In the genomic region with DNA sequence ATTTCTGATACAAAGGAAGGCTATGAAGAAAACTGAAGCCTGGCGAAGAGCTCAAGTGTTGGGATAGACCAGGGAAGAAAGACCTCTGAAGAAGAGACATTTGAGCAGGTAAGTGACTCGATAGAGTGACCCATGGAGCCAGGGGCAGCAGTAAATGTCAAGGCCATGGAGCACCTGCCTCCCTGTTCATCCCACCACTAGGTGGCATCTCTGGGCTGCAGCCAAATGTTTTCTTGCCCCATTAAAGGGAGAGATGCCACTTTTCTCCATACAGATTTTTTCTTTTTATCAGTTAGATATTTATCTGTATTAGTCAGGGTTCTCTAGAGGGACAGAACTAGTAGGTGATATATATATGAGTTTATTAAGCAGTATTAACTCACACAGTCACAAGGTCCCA, we compare ENCODE assay signal across 8 cellular contexts. TPM values are rescaled to one million over a fixed set of nuclear protein-coding genes. Genes with fewer than 3 reads are reported as not detected.
A peak's percentile ranks its signal among the peaks of the same experiment; 100 is the strongest.
DNase-seq lines count a peak whose midpoint lies in the region; ATAC-seq and TF ChIP-seq lines count a peak whose summit lies in the region.

No MANE protein-coding gene starts in this region.

- no peak for TF ChIP-seq POLR2A in gastrocnemius medialis (IDR thresholded peaks at IDR 0.05)

- no peaks in the 10 kb centered on the region for H3K36me3 ChIP-seq in NT2/D1 (ENCODE audit: insufficient read depth, insufficient read length, low read length)
- H3K36me3 ChIP-seq in gastrocnemius medialis, result no peaks in the 10 kb centered on the region

- no peaks in the 10 kb centered on the region for H3K9me3 ChIP-seq in NT2/D1 (ENCODE audit: insufficient read depth, low read length)
- H3K9me3 ChIP-seq in gastrocnemius medialis, result no peaks in the 10 kb centered on the region

- H3K27ac ChIP-seq in HL-60 (replicated peaks) (no peak overlapping the region), gastrocnemius medialis (no peak overlapping the region)

- ATAC-seq in gastrocnemius medialis, result no peak
- no peak for ATAC-seq in HG02981 (IDR thresholded peaks at IDR 0.05; ENCODE audit: unreplicated experiment)
- no peak for ATAC-seq in HG03520 (IDR thresholded peaks at IDR 0.05; ENCODE audit: unreplicated experiment)

- no peak overlapping the region for H3K4me3 ChIP-seq in HL-60 (replicated peaks; ENCODE audit: insufficient read depth, low read length)
- no peak overlapping the region for H3K4me3 ChIP-seq in NT2/D1 (ENCODE audit: insufficient read length, low read depth)
- H3K4me3 ChIP-seq in fibroblast of the aortic adventitia (ENCODE audit: low read depth, low read length), result no peak overlapping the region
- no peak overlapping the region for H3K4me3 ChIP-seq in gastrocnemius medialis

- H3K4me1 ChIP-seq in NT2/D1 (ENCODE audit: insufficient read depth, insufficient read length) (no peaks in the 10 kb centered on the region), gastrocnemius medialis (no peaks in the 10 kb centered on the region)

- peak; percentile 2 for DNase-seq in COR-L47 (lab: John Stamatoyannopoulos, UW)
- DNase-seq in HL-60 (ENCODE audit: low read depth in 1 of 2, low spot score in 1 of 2), result peak in 1 of 2 experiments; percentile 54
- DNase-seq in NT2/D1 (ENCODE audit: low read depth, low spot score), result peak; percentile 48
- DNase-seq in activated T-cell treated with anti-CD3 and anti-CD28 coated beads for 24 hours (ENCODE audit: low read depth), result peak; percentile 11
- DNase-seq in fibroblast of the aortic adventitia (ENCODE audit: low read depth), result peak; percentile 36
- DNase-seq in gastrocnemius medialis, result peak; percentile 2 to 28

- peak; percentile 40 for TF ChIP-seq CTCF in HL-60 (IDR thresholded peaks at IDR 0.05; ENCODE audit: insufficient read depth, low read length)
- peak; percentile 51 for TF ChIP-seq CTCF in fibroblast of the aortic adventitia (IDR thresholded peaks at IDR 0.05; ENCODE audit: insufficient read depth, low read length)
- peak in 4 of 5 experiments; percentile 10 to 55 (median 28) for TF ChIP-seq CTCF in gastrocnemius medialis (IDR thresholded peaks at IDR 0.05 in 4 of 5, conservative IDR thresholded peaks at IDR 0.05 in 1 of 5)

- no peak overlapping the region for H3K9ac ChIP-seq in NT2/D1 (ENCODE audit: insufficient read length, low read depth)

- intact Hi-C loops in gastrocnemius medialis (cut with DNase I; ENCODE audit: low total_unique reads), result loop anchor here (2.0 to 10.0 kb wide), 2 partner anchors 177 to 195 kb away; partner anchors contain the start of genes ELK1 and UXT

- in situ Hi-C loops in gastrocnemius medialis (cut with MboI; ENCODE audit: low sequenced_read_pairs in 4 of 4), result loop anchor here in 3 of 4 donors (10.0 to 25.0 kb wide), 3 partner anchors 169 to 294 kb away; partner anchors contain the start of genes ELK1 (in 1 of the 3) and UXT (in 1 of the 3)

- H3K27me3 ChIP-seq in HL-60 (ENCODE audit: insufficient read depth, poor library complexity, severe bottlenecking) (no peaks in the 10 kb centered on the region), NT2/D1 (ENCODE audit: insufficient read depth, insufficient read length) (no peaks in the 10 kb centered on the region), gastrocnemius medialis (no peaks in the 10 kb centered on the region)

RNA-seq across cellular contexts. Expression of gene ZNF81, which starts 4.9 kb away (rescaled TPM):
- total RNA-seq in fibroblast of the aortic adventitia (ENCODE audit: low replicate concordance) (6.1 and 6.2 TPM in 2 replicates), gastrocnemius medialis (1 to 10 TPM in 3 of 4 donors, under 1 TPM in 1; 1.00 to 4.3 (median 3.3) TPM)
